26 cellular contexts compared by ENCODE assay signal in genomic region chr5:158267228-158267627, GRCh38.
"Had no signal": no experiment of that assay in that cellular context is flagged by ENCODE, and none has a peak within 500 bp of the region (broad histone marks: within the 10 kb centered on the region; RNA-seq: fewer than 3 reads in every experiment).

No MANE protein-coding gene starts in this region.

- H3K9me3 ChIP-seq: suprapubic skin, testis, thyroid gland, upper lobe of left lung, upper lobe of right lung, uterus, vagina had no signal

- DNase-seq: stimulated activated CD4-positive, alpha-beta T cell treated with anti-CD3 and anti-CD28 coated beads, Interleukin-2, amount 100 ng/mL, for 48 hours; stimulated activated CD4-positive, alpha-beta T cell treated with anti-CD3 and anti-CD28 coated beads, Interleukin-4, amount 100 ng/mL, for 1 hour; stimulated activated CD4-positive, alpha-beta T cell treated with anti-CD3 and anti-CD28 coated beads, Interleukin-4, amount 100 ng/mL, for 24 hours; stimulated activated CD4-positive, alpha-beta T cell treated with anti-CD3 and anti-CD28 coated beads, Interleukin-4, amount 100 ng/mL, for 4 hours; stimulated activated CD8-positive, alpha-beta memory T cell treated with anti-CD3 and anti-CD28 coated beads, Interleukin-4, amount 100 ng/mL, for 48 hours; stimulated activated naive B cell treated with anti-CD40 and anti-IgM and Interleukin-4, amounts not matched to agents 10 μg/mL and 1 μg/mL and 100 μg/mL, for 72 hours; stimulated activated naive CD4-positive, alpha-beta T cell; stimulated activated naive CD4-positive, alpha-beta T cell treated with Interleukin-2 at 50 U/mL for 16 hours; stimulated activated naive CD8-positive, alpha-beta T cell treated with anti-CD3 and anti-CD28 coated beads, Interleukin-15, amount 100 ng/mL, for 72 hours; stimulated activated naive CD8-positive, alpha-beta T cell treated with anti-CD3 and anti-CD28 coated beads, Interleukin-15, Interleukin-2, amounts not matched to agents 100 U/mL and 50 U/mL, for 24 hours; stomach; substantia nigra; testis; thyroid gland; tibial artery; transverse colon; trophoblast cell; upper lobe of left lung; upper lobe of right lung; uterus had no signal

- H3K4me1 ChIP-seq: stomach, suprapubic skin, testis, thyroid gland, tibial artery, tibial nerve, transverse colon, upper lobe of left lung, upper lobe of right lung, uterus, vagina had no signal

- H3K27ac ChIP-seq: stomach, suprapubic skin, testis, thoracic aorta, thyroid gland, tibial artery, tibial nerve, transverse colon, upper lobe of left lung, upper lobe of right lung, uterus, vagina had no signal

- H3K4me3 ChIP-seq: stomach, suprapubic skin, testis, thoracic aorta, thyroid gland, tibial artery, tibial nerve, transverse colon, upper lobe of left lung, upper lobe of right lung, uterus, vagina had no signal

- ATAC-seq: stimulated activated effector memory CD8-positive, alpha-beta T cell treated with anti-CD3 and anti-CD28 coated beads, Interleukin-12 subunit alpha, Interleukin-12 subunit beta, amount 100 ng/mL, for 72 hours; stimulated activated memory B cell treated with anti-CD40 and anti-IgM and Interleukin-4, amounts not matched to agents 10 μg/mL and 1 μg/mL and 100 μg/mL, for 72 hours; stimulated activated naive B cell treated with anti-CD40 and anti-IgM and Interleukin-4, amounts not matched to agents 10 μg/mL and 1 μg/mL and 100 μg/mL, for 72 hours; stimulated activated naive CD8-positive, alpha-beta T cell treated with anti-CD3 and anti-CD28 coated beads, Interleukin-15, amount 100 ng/mL, for 72 hours; stimulated activated naive CD8-positive, alpha-beta T cell treated with anti-CD3 and anti-CD28 coated beads, Interleukin-15, Interleukin-2, amounts not matched to agents 100 U/mL and 50 U/mL, for 24 hours; upper lobe of right lung had no signal

- H3K27me3 ChIP-seq: stomach, suprapubic skin, testis, thyroid gland, tibial artery, tibial nerve, transverse colon, upper lobe of left lung, upper lobe of right lung, uterus, vagina had no signal

- H3K36me3 ChIP-seq: stomach, suprapubic skin, thoracic aorta, thyroid gland, tibial artery, tibial nerve, transverse colon, upper lobe of left lung, upper lobe of right lung, uterus, vagina had no signal
